In genomic region chr1:17207046-17207445, GRCh38 we compare ENCODE assay signal across 8 cellular contexts. TPM values are rescaled to one million over a fixed set of nuclear protein-coding genes. Genes with fewer than 3 reads are reported as not detected.
A peak's percentile ranks its signal among the peaks of the same experiment; 100 is the strongest.
DNase-seq lines count a peak whose midpoint lies in the region; ATAC-seq, FAIRE-seq and TF ChIP-seq lines count a peak whose summit lies in the region.

No MANE protein-coding gene starts in this region.

- intact Hi-C loops in K562 (cut with micrococcal nuclease) (no loop called here), sciatic nerve (cut with DNase I) (no loop called here)

- H2AFZ ChIP-seq in K562 (ENCODE audit: low read depth, low read length) (no peak overlapping the region), MM.1S (ENCODE audit: low read length) (no peak overlapping the region)

- BruUV-seq in K562 (replicated peaks; lab: Mats Ljungman, UMichigan), result no TSS peak

- H3K27me3 ChIP-seq in K562 (ENCODE audit: control insufficient read depth in 2 of 2, insufficient read depth in 2 of 2, low read length in 2 of 2), result peaks cover 7 to 54% of the 10 kb centered on the region in 2 experiments
- H3K27me3 ChIP-seq in MM.1S (replicated peaks; ENCODE audit: insufficient read depth, low read length), result peaks cover 93% of the 10 kb centered on the region

- POLR2A ChIA-PET in K562 (lab: Yijun Ruan, JAX), result interaction anchor here (0.6 to 2.0 kb wide), 11 partner anchors 8 to 393 kb away, joined by 3 to 6 read pairs (median 4); no protein-coding TSS in a partner anchor

- no peaks in the 10 kb centered on the region for H3K36me3 Mint-ChIP-seq in glutamatergic neuron (ENCODE audit: unreplicated experiment)
- no peaks in the 10 kb centered on the region for H3K36me3 Mint-ChIP-seq in activated T-cell treated with anti-CD3 and anti-CD28 coated beads, Interleukin-2, amount 50 U/mL, for 4 hours (ENCODE audit: insufficient read depth)

- H3K9me1 ChIP-seq in K562 (ENCODE audit: control insufficient read depth, insufficient read depth, low read length), result no peaks in the 10 kb centered on the region

- no peak for TF ChIP-seq EP300 in K562 (IDR thresholded peaks at IDR 0.05; ENCODE audit: low read length)

- H3K27me3 Mint-ChIP-seq in glutamatergic neuron (ENCODE audit: unreplicated experiment), result peaks cover 5% of the 10 kb centered on the region
- peaks cover 17% of the 10 kb centered on the region for H3K27me3 Mint-ChIP-seq in activated T-cell treated with anti-CD3 and anti-CD28 coated beads, Interleukin-2, amount 50 U/mL, for 4 hours (ENCODE audit: low read depth)

- H3K4me3 ChIP-seq in K562 (no peak overlapping the region), MM.1S (ENCODE audit: low read length) (no peak overlapping the region)

- H3K4me1 ChIP-seq in K562 (replicated peaks in 1 of 2; ENCODE audit: control insufficient read depth in 2 of 2, insufficient read depth in 2 of 2, low read length in 2 of 2) (peaks cover 0 to 2% of the 10 kb centered on the region in 2 experiments; a peak in 1 of 5 replicates), MM.1S (ENCODE audit: low read length) (no peaks in the 10 kb centered on the region)

- CTCF ChIA-PET in K562 (lab: Yijun Ruan, JAX; ENCODE audit: low intra/inter-chr PET ratio), result no interaction called here

- H3K79me2 ChIP-seq in K562 (ENCODE audit: control insufficient read depth, insufficient read depth, low read length) (no peaks in the 10 kb centered on the region), MM.1S (ENCODE audit: low read length) (no peaks in the 10 kb centered on the region)

- ATAC-seq in GM18909 (IDR thresholded peaks at IDR 0.05; ENCODE audit: poor library complexity, unreplicated experiment) (peak; percentile 61), HG03469 (IDR thresholded peaks at IDR 0.05; ENCODE audit: unreplicated experiment) (peak; percentile 40), K562 (peak; percentile 16; the same call in 1 of the 3 replicates), sciatic nerve (peak; percentile 79)
- no peak for ATAC-seq in activated T-cell treated with anti-CD3 and anti-CD28 coated beads, Interleukin-2, amount 50 U/mL, for 4 hours

- no peaks in the 10 kb centered on the region for H3K9me2 ChIP-seq in MM.1S (replicated peaks; ENCODE audit: insufficient read depth, low read length)

- TF ChIP-seq CTCF in K562 (IDR thresholded peaks at IDR 0.05 in 2 of 3, conservative IDR thresholded peaks at IDR 0.05 in 1 of 3; ENCODE audit: insufficient read depth in 2 of 3, low read depth in 1 of 3, low read length in 3 of 3) (no peak), glutamatergic neuron (IDR thresholded peaks at IDR 0.05; ENCODE audit: partially characterized antibody, unreplicated experiment) (no peak), MM.1S (IDR thresholded peaks at IDR 0.05; ENCODE audit: low read length) (no peak)

- no peaks in the 10 kb centered on the region for H3K4me1 Mint-ChIP-seq in glutamatergic neuron (ENCODE audit: low read depth, unreplicated experiment)
- H3K4me1 Mint-ChIP-seq in activated T-cell treated with anti-CD3 and anti-CD28 coated beads, Interleukin-2, amount 50 U/mL, for 4 hours (ENCODE audit: low read depth), result peaks cover 41% of the 10 kb centered on the region

- H3K27ac ChIP-seq in K562 (ENCODE audit: extremely low read depth, low read depth, low read length) (no peak overlapping the region), MM.1S (ENCODE audit: low read length) (no peak overlapping the region)

- H4K20me1 ChIP-seq in K562 (replicated peaks; ENCODE audit: control insufficient read depth, insufficient read depth, low read length) (peaks cover 3% of the 10 kb centered on the region; the same call in 1 of the 2 replicates), MM.1S (ENCODE audit: insufficient read depth, low read length) (no peaks in the 10 kb centered on the region)

- H3K9ac ChIP-seq in K562 (ENCODE audit: insufficient read depth in 1 of 2, low read depth in 2 of 2, low read length in 2 of 2), result no peak overlapping the region
- no peak overlapping the region for H3K9ac ChIP-seq in MM.1S (ENCODE audit: low read length)

- TF ChIP-seq RAD21 in K562 (CRISPR knock-in tag; conservative IDR thresholded peaks at IDR 0.05 in 1 of 2, IDR thresholded peaks at IDR 0.05 in 1 of 2), result no peak

- 2% methylated on average over 4 of the region's 4 CpGs for WGBS in K562 (ENCODE audit: insufficient coverage, low coverage, missing lambda C conversion rate)

- peaks cover 6% of the 10 kb centered on the region for H3K9me3 Mint-ChIP-seq in glutamatergic neuron (ENCODE audit: unreplicated experiment)
- H3K9me3 Mint-ChIP-seq in activated T-cell treated with anti-CD3 and anti-CD28 coated beads, Interleukin-2, amount 50 U/mL, for 4 hours, result no peaks in the 10 kb centered on the region

- no peak for FAIRE-seq in K562 (lab: Jason Lieb, UNC)

- H3K9me3 ChIP-seq in K562 (replicated peaks; ENCODE audit: control insufficient read depth, insufficient read depth, low read depth, low read length) (no peaks in the 10 kb centered on the region), MM.1S (replicated peaks; ENCODE audit: insufficient read depth, low read length) (no peaks in the 10 kb centered on the region)

- no peak overlapping the region for H3K27ac Mint-ChIP-seq in glutamatergic neuron (ENCODE audit: unreplicated experiment)

- no peak overlapping the region for H3K4me3 Mint-ChIP-seq in glutamatergic neuron (ENCODE audit: unreplicated experiment)
- no peak overlapping the region for H3K4me3 Mint-ChIP-seq in activated T-cell treated with anti-CD3 and anti-CD28 coated beads, Interleukin-2, amount 50 U/mL, for 4 hours

- DNase-seq in K562 (ENCODE audit: extremely low read depth in 1 of 4, low spot score in 3 of 4) (no peak), sciatic nerve (ENCODE audit: low spot score) (peak; percentile 75), glutamatergic neuron (no peak), MM.1S (no peak), iPS-NIHi7 (ENCODE audit: extremely low spot score) (no peak)
- DNase-seq in activated T-cell treated with anti-CD3 and anti-CD28 coated beads, Interleukin-2, amount 50 U/mL, for 4 hours, result no peak

- in situ Hi-C loops in K562 (cut with MboI), result no loop called here

- H3K4me2 ChIP-seq in K562 (ENCODE audit: insufficient read depth, low read length) (no peak overlapping the region), MM.1S (ENCODE audit: low read depth, low read length) (no peak overlapping the region)

- H3K36me3 ChIP-seq in K562 (ENCODE audit: control insufficient read depth, insufficient read depth, low read length) (no peaks in the 10 kb centered on the region), MM.1S (replicated peaks; ENCODE audit: insufficient read depth, low read length) (no peaks in the 10 kb centered on the region)

- H3F3A ChIP-seq in MM.1S (ENCODE audit: insufficient read depth, low read length), result no peaks in the 10 kb centered on the region

- no peak for TF ChIP-seq POLR2A in K562 (conservative IDR thresholded peaks at IDR 0.05)

TF ChIP-seq in K562, 482 proteins besides CTCF, POLR2A, EP300 and RAD21 (continues in another document):
- TF ChIP-seq DLX4 (CRISPR knock-in tag; IDR thresholded peaks at IDR 0.05), result no peak
- peak; percentile 56 for TF ChIP-seq NFIC (IDR thresholded peaks at IDR 0.05)
- TF ChIP-seq FOXP1 (CRISPR knock-in tag; IDR thresholded peaks at IDR 0.05), result no peak

RNA-seq across cellular contexts. Expression of gene PADI1, which starts 2.1 kb away (rescaled TPM):
- total RNA-seq in K562 (2011; cell fraction: chromatin; rRNA removed; ENCODE audit: low replicate concordance), result not detected in 2 replicates
- not detected in 2 replicates for total RNA-seq in K562 (2011; cell fraction: nucleolus; rRNA removed)
- total RNA-seq in K562 (2011; cell fraction: nucleoplasm; rRNA removed), result not detected in 2 replicates
- total RNA-seq in K562 (2014; rRNA removed) (not detected in 2 replicates), K562 (2014; rRNA removed; fragmentation: Illumina TruSeq; extraction: Trizol) (not detected in 2 replicates), K562 (2015; rRNA removed; fragmentation: Illumina TruSeq; extraction: Trizol) (not detected in 2 replicates), K562 (2021) (not detected in 2 replicates), sciatic nerve (not detected), glutamatergic neuron (ENCODE audit: unreplicated experiment) (not detected)
- polyA plus RNA-seq in K562 (2011; rRNA removed) (not detected in 2 replicates), K562 (2014; fragmentation: Illumina TruSeq; extraction: Trizol) (not detected in 2 replicates), K562 (2014; fragmentation: Nextera tagmentation; extraction: Ambion mirVana) (not detected), K562 (2014; rRNA removed) (not detected in 2 replicates)
- polyA plus RNA-seq in K562 (2011; cell fraction: cytosol; rRNA removed), result not detected in 2 replicates
- polyA plus RNA-seq in K562 (2011; cell fraction: nucleus; rRNA removed), result not detected in 2 replicates
- polyA plus RNA-seq in K562 (2012), result 0.03 TPM in 1 of 2 replicates, not detected in the other
- polyA minus RNA-seq in K562 (2011; rRNA and poly(A)+ RNA removed), result not detected in 2 replicates
- polyA minus RNA-seq in K562 (2011; cell fraction: cytosol; rRNA and poly(A)+ RNA removed), result not detected in 2 replicates
- polyA minus RNA-seq in K562 (2011; cell fraction: nucleus; rRNA and poly(A)+ RNA removed), result not detected in 2 replicates
- not detected for total RNA-seq in activated T-cell treated with anti-CD3 and anti-CD28 coated beads, Interleukin-2, amount 50 U/mL, for 4 hours

RNA-seq across cellular contexts. Expression of gene PADI3, which starts 41.9 kb away (rescaled TPM):
- total RNA-seq in K562 (2011; cell fraction: chromatin; rRNA removed; ENCODE audit: low replicate concordance), result not detected in 2 replicates
- total RNA-seq in K562 (2011; cell fraction: nucleolus; rRNA removed), result not detected in 2 replicates
- total RNA-seq in K562 (2011; cell fraction: nucleoplasm; rRNA removed), result not detected in 2 replicates
- total RNA-seq in K562 (2014; rRNA removed) (not detected in 2 replicates), K562 (2014; rRNA removed; fragmentation: Illumina TruSeq; extraction: Trizol) (not detected in 2 replicates), K562 (2015; rRNA removed; fragmentation: Illumina TruSeq; extraction: Trizol) (not detected in 2 replicates), K562 (2021) (not detected in 2 replicates), sciatic nerve (not detected), glutamatergic neuron (ENCODE audit: unreplicated experiment) (not detected)
- polyA plus RNA-seq in K562 (2011; rRNA removed) (not detected in 2 replicates), K562 (2014; fragmentation: Illumina TruSeq; extraction: Trizol) (not detected in 2 replicates), K562 (2014; fragmentation: Nextera tagmentation; extraction: Ambion mirVana) (not detected), K562 (2014; rRNA removed) (not detected in 2 replicates)
- not detected in 2 replicates for polyA plus RNA-seq in K562 (2011; cell fraction: cytosol; rRNA removed)
- not detected in 2 replicates for polyA plus RNA-seq in K562 (2011; cell fraction: nucleus; rRNA removed)
- 0.06 TPM in 1 of 2 replicates, not detected in the other for polyA plus RNA-seq in K562 (2012)
- not detected in 2 replicates for polyA minus RNA-seq in K562 (2011; rRNA and poly(A)+ RNA removed)
- polyA minus RNA-seq in K562 (2011; cell fraction: cytosol; rRNA and poly(A)+ RNA removed), result not detected in 2 replicates
- polyA minus RNA-seq in K562 (2011; cell fraction: nucleus; rRNA and poly(A)+ RNA removed), result not detected in 2 replicates
- not detected for total RNA-seq in activated T-cell treated with anti-CD3 and anti-CD28 coated beads, Interleukin-2, amount 50 U/mL, for 4 hours

Comparison
In these comparisons a context has a peak if more than half of its experiments do, and no peak if none do; other contexts are left out.
1. ATAC-seq: peak in GM18909 (single experiment), HG03469 (single experiment), K562 (single experiment) and sciatic nerve (single experiment); none in activated T-cell treated with anti-CD3 and anti-CD28 coated beads, Interleukin-2, amount 50 U/mL, for 4 hours (0 of 2).